In the genomic region with DNA sequence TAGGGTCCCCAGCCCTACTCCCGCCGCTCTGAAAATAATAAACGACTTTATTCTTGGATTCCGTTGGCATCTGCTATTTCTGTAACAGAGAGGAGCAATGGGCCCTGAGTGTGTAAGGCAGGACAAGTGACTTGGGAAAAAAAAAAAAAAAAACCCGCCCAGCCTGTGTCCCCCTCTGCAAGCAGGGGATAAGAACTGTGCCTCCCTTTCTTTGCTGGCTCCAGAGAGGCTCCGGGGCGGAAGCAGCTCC, we compare ENCODE assay signal across 9 cellular contexts. TPM values are rescaled to one million over a fixed set of nuclear protein-coding genes. Genes with fewer than 3 reads are reported as not detected.
DNase-seq lines count a peak whose midpoint lies in the region; ATAC-seq and TF ChIP-seq lines count a peak whose summit lies in the region.
"Had no signal": no experiment of that assay in that cellular context is flagged by ENCODE, and none has a peak within 500 bp of the region (broad histone marks: within the 10 kb centered on the region; RNA-seq: fewer than 3 reads in every experiment).

No MANE protein-coding gene starts in this region.

- DNase-seq in heart left ventricle (peak in 1 of 5 donors; percentile 55), cardiac septum (ENCODE audit: low spot score) (no peak), caudate nucleus (lab: John Stamatoyannopoulos, UW) (no peak), mucosa of descending colon (peak in 1 of 3 donors; percentile 22), vagina (ENCODE audit: extremely low spot score in 2 of 2) (no peak), amniotic stem cell (lab: John Stamatoyannopoulos, UW) (no peak), HCEC 1CT (no peak)
- DNase-seq: cortex of kidney had no signal

- H3K36me3 ChIP-seq in heart left ventricle (no peaks in the 10 kb centered on the region), mucosa of descending colon (ENCODE audit: low read depth) (no peaks in the 10 kb centered on the region), vagina (no peaks in the 10 kb centered on the region)

- TF ChIP-seq POLR2A in heart left ventricle (IDR thresholded peaks at IDR 0.05) (no peak), vagina (IDR thresholded peaks at IDR 0.05) (no peak)

- ATAC-seq in heart left ventricle = no peak
- no peak for ATAC-seq in mucosa of descending colon
- ATAC-seq in GM19452 (IDR thresholded peaks at IDR 0.05; ENCODE audit: unreplicated experiment) = no peak

- H3K27me3 ChIP-seq in heart left ventricle = no peaks in the 10 kb centered on the region
- H3K27me3 ChIP-seq in vagina = no peaks in the 10 kb centered on the region

- H3K4me1 ChIP-seq in heart left ventricle (peaks cover 3 to 73% (median 53%) of the 10 kb centered on the region in 12 donors), mucosa of descending colon (ENCODE audit: low read depth) (peaks cover 43% of the 10 kb centered on the region), vagina (peaks cover 72% of the 10 kb centered on the region)

- H3K27ac ChIP-seq in heart left ventricle (peak overlapping the region; percentile 92 to 98 (median 98)), caudate nucleus (ENCODE audit: low read depth, low read length) (peak overlapping the region; percentile 96), vagina (peak overlapping the region; percentile 97)

- TF ChIP-seq CTCF in heart left ventricle (IDR thresholded peaks at IDR 0.05) (no peak), mucosa of descending colon (IDR thresholded peaks at IDR 0.05) (no peak), vagina (IDR thresholded peaks at IDR 0.05) (no peak)

- intact Hi-C loops in heart left ventricle (cut with DNase I) = loop anchor here in 1 of 10 donors (5.0 kb wide), 1 partner anchor 43 kb away; the partner anchor contains the start of gene STIP1
- intact Hi-C loops in cardiac septum (cut with DNase I) = loop anchor here (5.0 kb wide), 1 partner anchor 43 kb away; the partner anchor contains the start of gene STIP1
- intact Hi-C loops in mucosa of descending colon (cut with DNase I, micrococcal nuclease) = no loop called here
- intact Hi-C loops in vagina (cut with DNase I) = no loop called here

- H3K9me3 ChIP-seq in heart left ventricle = no peaks in the 10 kb centered on the region
- no peaks in the 10 kb centered on the region for H3K9me3 ChIP-seq in mucosa of descending colon
- no peaks in the 10 kb centered on the region for H3K9me3 ChIP-seq in vagina

- H3K4me3 ChIP-seq in heart left ventricle (peak overlapping the region; percentile 48 to 86 (median 78)), mucosa of descending colon (peak overlapping the region; percentile 74), vagina (peak overlapping the region; percentile 62 to 85)

- WGBS in heart left ventricle, 4 donors = 11 to 19% (median 12%) methylated on average over 7 of the region's 7 CpGs

RNA-seq across cellular contexts. Expression of gene DNAJC4, which starts 0.5 kb away (rescaled TPM):
- total RNA-seq in heart left ventricle (10 to 100 TPM; 31.2 to 63.6 (median 47.2) TPM), cardiac septum (51.9 TPM), mucosa of descending colon (10 to 100 TPM; 43.6 to 57.6 (median 50.7) TPM), vagina (43.7 TPM)
- 100 to 1,000 TPM in 1 of 2 donors, 10 to 100 TPM in 1; 33.8 to 123 TPM for polyA plus RNA-seq in heart left ventricle

RNA-seq across cellular contexts. Expression of gene NUDT22, which starts 3.8 kb away (rescaled TPM):
- 10 to 100 TPM; 63.7 to 93.0 (median 70.3) TPM for total RNA-seq in heart left ventricle
- 10 to 100 TPM; 74.9 to 90.9 TPM for polyA plus RNA-seq in heart left ventricle
- 75.0 TPM for total RNA-seq in cardiac septum
- 100 to 1,000 TPM in 2 of 3 donors, 10 to 100 TPM in 1; 81.6 to 137 (median 119) TPM for total RNA-seq in mucosa of descending colon
- total RNA-seq in vagina = 38.8 TPM

RNA-seq across cellular contexts. Expression of gene TRPT1, which starts 3.9 kb away (rescaled TPM):
- 100 to 1,000 TPM in 2 of 9 donors, 10 to 100 TPM in 7; 51.2 to 146 (median 63.3) TPM for total RNA-seq in heart left ventricle
- polyA plus RNA-seq in heart left ventricle = 100 to 1,000 TPM in 1 of 2 donors, 10 to 100 TPM in 1; 65.3 to 123 TPM
- 49.7 TPM for total RNA-seq in cardiac septum
- total RNA-seq in mucosa of descending colon = 10 to 100 TPM; 50.6 to 55.1 (median 53.1) TPM
- total RNA-seq in vagina = 27.7 TPM

RNA-seq across cellular contexts. Expression of gene VEGFB, which starts 4.5 kb away (rescaled TPM):
- total RNA-seq in heart left ventricle (100 to 1,000 TPM; 172 to 332 (median 241) TPM), cardiac septum (261 TPM), mucosa of descending colon (100 to 1,000 TPM in 1 of 3 donors, 10 to 100 TPM in 2; 45.3 to 156 (median 45.6) TPM), vagina (44.9 TPM)
- polyA plus RNA-seq in heart left ventricle = 100 to 1,000 TPM; 127 to 304 TPM

RNA-seq across cellular contexts. Expression of gene FKBP2, which starts 11.0 kb away (rescaled TPM):
- total RNA-seq in heart left ventricle = 10 to 100 TPM; 35.0 to 71.5 (median 51.8) TPM
- 100 to 1,000 TPM; 226 to 250 TPM for polyA plus RNA-seq in heart left ventricle
- 57.8 TPM for total RNA-seq in cardiac septum
- 10 to 100 TPM; 67.5 to 91.0 (median 75.8) TPM for total RNA-seq in mucosa of descending colon
- total RNA-seq in vagina = 66.0 TPM
